16 cellular contexts compared by ENCODE assay signal in genomic region chr10:72085166-72085565, GRCh38. TPM values are rescaled to one million over a fixed set of nuclear protein-coding genes. Genes with fewer than 3 reads are reported as not detected.
DNase-seq lines count a peak whose midpoint lies in the region; ATAC-seq and TF ChIP-seq lines count a peak whose summit lies in the region.
"Had no signal": no experiment of that assay in that cellular context is flagged by ENCODE, and none has a peak within 500 bp of the region (broad histone marks: within the 10 kb centered on the region; RNA-seq: fewer than 3 reads in every experiment).

No MANE protein-coding gene starts in this region.

- peaks cover 59% of the 10 kb centered on the region for H3K4me1 Mint-ChIP-seq in T-helper 2 cell treated with Interferon-gamma antibody and Interleukin-4, amounts not matched to agents 5 μg/mL and 100 μg/mL, for 36 hours (ENCODE audit: low read depth)
- H3K4me1 Mint-ChIP-seq in nephron, result peaks cover 40% of the 10 kb centered on the region

- H3K36me3 ChIP-seq in H7 (replicated peaks; ENCODE audit: control insufficient read depth, insufficient read depth, low read length), result no peaks in the 10 kb centered on the region
- H3K36me3 ChIP-seq: BLaER1, tibial nerve had no signal

- H3K4me3 ChIP-seq in H7 (ENCODE audit: insufficient read depth, low read depth, low read length), result no peak overlapping the region
- H3K4me3 ChIP-seq: BLaER1, tibial nerve had no signal

- no peak for TF ChIP-seq CTCF in nephron (IDR thresholded peaks at IDR 0.05; ENCODE audit: unreplicated experiment in 3 of 3)
- no peak for TF ChIP-seq CTCF in GM20000 (IDR thresholded peaks at IDR 0.05; ENCODE audit: extremely low read depth, missing control alignments)

- H3K36me3 Mint-ChIP-seq in T-helper 2 cell treated with Interferon-gamma antibody and Interleukin-4, amounts not matched to agents 5 μg/mL and 100 μg/mL, for 36 hours (ENCODE audit: low read depth), result peaks cover 42% of the 10 kb centered on the region
- peaks cover 26 to 52% of the 10 kb centered on the region in 2 donors for H3K36me3 Mint-ChIP-seq in activated naive CD4-positive, alpha-beta T cell treated with anti-CD3 and anti-CD28 coated beads, Interleukin-2, amount 50 U/mL, for 72 hours
- H3K36me3 Mint-ChIP-seq in nephron (ENCODE audit: low read depth), result no peaks in the 10 kb centered on the region

- H3K4me3 Mint-ChIP-seq in T-helper 2 cell treated with Interferon-gamma antibody and Interleukin-4, amounts not matched to agents 5 μg/mL and 100 μg/mL, for 36 hours, result peak overlapping the region; percentile 84
- peak overlapping the region in 1 of 3 experiments; percentile 47 for H3K4me3 Mint-ChIP-seq in nephron
- H3K4me3 Mint-ChIP-seq: dendritic cell treated with granulocyte-macrophage colony-stimulating factor and Interleukin-4, amounts not matched to agents 40 ng/mL and 50 ng/mL, for 4 days had no signal

- no peaks in the 10 kb centered on the region for H3K9me3 Mint-ChIP-seq in T-helper 2 cell treated with Interferon-gamma antibody and Interleukin-4, amounts not matched to agents 5 μg/mL and 100 μg/mL, for 36 hours
- H3K9me3 Mint-ChIP-seq in activated naive CD4-positive, alpha-beta T cell treated with anti-CD3 and anti-CD28 coated beads, Interleukin-2, amount 50 U/mL, for 72 hours, result no peaks in the 10 kb centered on the region
- H3K9me3 Mint-ChIP-seq in nephron, result no peaks in the 10 kb centered on the region
- H3K9me3 Mint-ChIP-seq: dendritic cell treated with granulocyte-macrophage colony-stimulating factor and Interleukin-4, amounts not matched to agents 40 ng/mL and 50 ng/mL, for 4 days had no signal

- H3K27me3 Mint-ChIP-seq in T-helper 2 cell treated with Interferon-gamma antibody and Interleukin-4, amounts not matched to agents 5 μg/mL and 100 μg/mL, for 36 hours (ENCODE audit: low read depth), result no peaks in the 10 kb centered on the region
- peaks cover 57% of the 10 kb centered on the region for H3K27me3 Mint-ChIP-seq in nephron (ENCODE audit: low read depth)

- no peak for DNase-seq in T-helper 2 cell treated with Interferon-gamma antibody and Interleukin-4, amounts not matched to agents 5 μg/mL and 100 μg/mL, for 36 hours (ENCODE audit: low spot score)
- DNase-seq in T-helper 2 cell (no peak), H7 (peak; percentile 24), posterior vena cava (ENCODE audit: low spot score) (no peak), NCI-H1694 (lab: John Stamatoyannopoulos, UW) (no peak), GM20000 (ENCODE audit: low spot score) (no peak)
- no peak for DNase-seq in activated naive CD4-positive, alpha-beta T cell treated with anti-CD3 and anti-CD28 coated beads, Interleukin-2, amount 50 U/mL, for 72 hours (ENCODE audit: low spot score in 2 of 2)
- DNase-seq: 8988T; activated effector memory CD4-positive, alpha-beta T cell treated with Interleukin-2 at 50 U/mL for 16 hours; left ventricle myocardium superior; stimulated activated CD4-positive, alpha-beta T cell treated with anti-CD3 and anti-CD28 coated beads, Interleukin-4, amount 100 ng/mL, for 4 hours had no signal

- peaks cover 34% of the 10 kb centered on the region for H3K27me3 ChIP-seq in H7 (ENCODE audit: control insufficient read depth, insufficient read depth, low read length)

- intact Hi-C loops in posterior vena cava (cut with DNase I), result no loop called here

- peak overlapping the region; percentile 42 for H3K27ac Mint-ChIP-seq in T-helper 2 cell treated with Interferon-gamma antibody and Interleukin-4, amounts not matched to agents 5 μg/mL and 100 μg/mL, for 36 hours
- peak overlapping the region; percentile 56 to 94 for H3K27ac Mint-ChIP-seq in activated naive CD4-positive, alpha-beta T cell treated with anti-CD3 and anti-CD28 coated beads, Interleukin-2, amount 50 U/mL, for 72 hours
- H3K27ac Mint-ChIP-seq in nephron, result peak overlapping the region; percentile 6 to 36 (median 31)
- H3K27ac Mint-ChIP-seq: dendritic cell treated with granulocyte-macrophage colony-stimulating factor and Interleukin-4, amounts not matched to agents 40 ng/mL and 50 ng/mL, for 4 days had no signal

- ATAC-seq in activated naive CD4-positive, alpha-beta T cell treated with anti-CD3 and anti-CD28 coated beads, Interleukin-2, amount 50 U/mL, for 72 hours, result no peak
- ATAC-seq: activated CD4-positive, CD25-positive, alpha-beta regulatory T cell treated with anti-CD3 and anti-CD28 coated beads, Interleukin-2, amount 50 U/mL, for 24 hours; left ventricle myocardium superior had no signal

RNA-seq across cellular contexts. Expression of gene SPOCK2, which starts 3.2 kb away (rescaled TPM):
- total RNA-seq in H7 (2014; rRNA removed; shearing (Covaris generic)), result 1.3 TPM in 2 replicates
- 100 to 1,000 TPM; 170 to 209 TPM for total RNA-seq in activated naive CD4-positive, alpha-beta T cell treated with anti-CD3 and anti-CD28 coated beads, Interleukin-2, amount 50 U/mL, for 72 hours
- 1 to 10 TPM; 2.4 to 4.5 TPM for total RNA-seq in posterior vena cava

Comparison
In these comparisons a context has a peak if more than half of its experiments do, and no peak if none do; other contexts are left out.
1. RNA of gene SPOCK2, which starts 3.2 kb away (total RNA-seq): 170 to 209 TPM in activated naive CD4-positive, alpha-beta T cell treated with anti-CD3 and anti-CD28 coated beads, Interleukin-2, amount 50 U/mL, for 72 hours; 2.4 to 4.5 TPM in posterior vena cava and 1.3 TPM in H7; every median in the first group is over 10 times any median in the second.
2. Peak in every context shown above with its lines, with median percentiles within 50 percentile points of each other: H3K27ac Mint-ChIP-seq.